ENCODE assay signal across 8 cellular contexts in genomic region chrX:111095974-111096870, GRCh38. TPM values are rescaled to one million over a fixed set of nuclear protein-coding genes. Genes with fewer than 3 reads are reported as not detected.
DNase-seq lines count a peak whose midpoint lies in the region; ATAC-seq and TF ChIP-seq lines count a peak whose summit lies in the region.

Gene PAK3 (plus strand): TSS chrX:111096191. CDS start chrX:111123104, 26,913 bp downstream.

- H3K4me1 ChIP-seq in Caco-2 (no peaks in the 10 kb centered on the region), cardiac muscle cell (ENCODE audit: low read depth) (no peaks in the 10 kb centered on the region), ovary (ENCODE audit: insufficient read depth) (no peaks in the 10 kb centered on the region)

- no peaks in the 10 kb centered on the region for H3K36me3 ChIP-seq in Caco-2 (ENCODE audit: control insufficient read depth, insufficient read depth, low read length)
- H3K36me3 ChIP-seq in cardiac muscle cell = no peaks in the 10 kb centered on the region
- H3K36me3 ChIP-seq in ovary = no peaks in the 10 kb centered on the region

- H3K27ac ChIP-seq in cardiac muscle cell = no peak within 1 kb of the TSS
- H3K27ac ChIP-seq in ovary = peak within 1 kb of the TSS; percentile 80 to 89

- H3K9me3 ChIP-seq in Caco-2 (no peaks in the 10 kb centered on the region), cardiac muscle cell (ENCODE audit: low read depth) (no peaks in the 10 kb centered on the region), ovary (no peaks in the 10 kb centered on the region)

- no peak for TF ChIP-seq CTCF in Caco-2 (IDR thresholded peaks at IDR 0.05; ENCODE audit: insufficient read depth in 1 of 2, low read depth in 1 of 2, low read length in 1 of 2, severe bottlenecking in 1 of 2, unreplicated experiment in 1 of 2)
- no peak for TF ChIP-seq CTCF in HFFc6 (IDR thresholded peaks at IDR 0.05)
- TF ChIP-seq CTCF in cardiac muscle cell (IDR thresholded peaks at IDR 0.05; ENCODE audit: low read depth, low read length) = no peak
- TF ChIP-seq CTCF in ovary (IDR thresholded peaks at IDR 0.05) = no peak

- POLR2A ChIA-PET in Caco-2 (lab: Charles Lee) = no interaction called here

- TF ChIP-seq EP300 in ovary (IDR thresholded peaks at IDR 0.05) = no peak

- H3K27me3 Mint-ChIP-seq in Caco-2 (ENCODE audit: insufficient read depth, unreplicated experiment) (peaks cover 7% of the 10 kb centered on the region), HFFc6 (ENCODE audit: insufficient read depth) (peaks cover 8% of the 10 kb centered on the region)
- H3K27me3 Mint-ChIP-seq in activated naive CD8-positive, alpha-beta T cell treated with anti-CD3 and anti-CD28 coated beads for 36 hours = peaks cover 28% of the 10 kb centered on the region

- CTCF ChIA-PET in Caco-2 (lab: Charles Lee) = interaction anchor here (0.5 kb wide), 1 partner anchor 21 kb away, joined by 4 read pairs; no protein-coding TSS in a partner anchor

- H3K4me3 ChIP-seq in Caco-2 (ENCODE audit: low read depth, low read length) (no peak within 1 kb of the TSS), cardiac muscle cell (peak within 1 kb of the TSS; percentile 73), ovary (peak within 1 kb of the TSS; percentile 47)

- H3K36me3 Mint-ChIP-seq in Caco-2 (ENCODE audit: insufficient read depth, unreplicated experiment) (no peaks in the 10 kb centered on the region), HFFc6 (ENCODE audit: low read depth) (no peaks in the 10 kb centered on the region)
- no peaks in the 10 kb centered on the region for H3K36me3 Mint-ChIP-seq in activated naive CD8-positive, alpha-beta T cell treated with anti-CD3 and anti-CD28 coated beads for 36 hours

- intact Hi-C loops in Caco-2 (cut with micrococcal nuclease; ENCODE audit: unreplicated experiment) = no loop called here
- intact Hi-C loops in ovary (cut with DNase I) = no loop called here

- peak; percentile 73 for TF ChIP-seq POLR2A in ovary (IDR thresholded peaks at IDR 0.05)

- BruUV-seq in Caco-2 (replicated peaks; lab: Mats Ljungman, UMichigan) = no TSS peak

- H3K4me1 Mint-ChIP-seq in Caco-2 (ENCODE audit: low read depth, unreplicated experiment) (no peaks in the 10 kb centered on the region), HFFc6 (ENCODE audit: low read depth) (peaks cover 7% of the 10 kb centered on the region; the same call in 1 of the 2 replicates)
- H3K4me1 Mint-ChIP-seq in activated naive CD8-positive, alpha-beta T cell treated with anti-CD3 and anti-CD28 coated beads for 36 hours = peaks cover 8% of the 10 kb centered on the region

- 15 to 19% (median 19%) methylated on average over 44 to 51 of the region's 51 CpGs for WGBS in ovary, 3 donors

- DNase-seq in Caco-2 (peak in 1 of 2 experiments; percentile 0), HFFc6 (no peak), NCI-H524 (lab: John Stamatoyannopoulos, UW) (peak; percentile 93 to 94), cardiac muscle cell (ENCODE audit: low read depth in 1 of 2, low spot score in 1 of 2) (peak; percentile 57 to 88), ovary (peak; percentile 66 to 78 (median 68)), DMS153 treated with DMSO at 0.1 percent for 48 hours (lab: John Stamatoyannopoulos, UW; ENCODE audit: unreplicated experiment) (no peak)
- peak; percentile 12 for DNase-seq in activated naive CD8-positive, alpha-beta T cell treated with anti-CD3 and anti-CD28 coated beads for 36 hours

- peak within 1 kb of the TSS; percentile 49 for H3K4me3 Mint-ChIP-seq in Caco-2 (ENCODE audit: unreplicated experiment)
- H3K4me3 Mint-ChIP-seq in HFFc6 = peak within 1 kb of the TSS; percentile 76
- H3K4me3 Mint-ChIP-seq in activated naive CD8-positive, alpha-beta T cell treated with anti-CD3 and anti-CD28 coated beads for 36 hours = peak within 1 kb of the TSS; percentile 76

- ATAC-seq in GM21529 (IDR thresholded peaks at IDR 0.05; ENCODE audit: unreplicated experiment) = no peak

- H3K9me3 Mint-ChIP-seq in Caco-2 (ENCODE audit: unreplicated experiment) (no peaks in the 10 kb centered on the region), HFFc6 (no peaks in the 10 kb centered on the region)
- no peaks in the 10 kb centered on the region for H3K9me3 Mint-ChIP-seq in activated naive CD8-positive, alpha-beta T cell treated with anti-CD3 and anti-CD28 coated beads for 36 hours

- H3K27me3 ChIP-seq in Caco-2 (replicated peaks; ENCODE audit: control insufficient read depth, insufficient read depth, low read length) (no peaks in the 10 kb centered on the region), cardiac muscle cell (peaks cover 23% of the 10 kb centered on the region), ovary (no peaks in the 10 kb centered on the region)

- H3K27ac Mint-ChIP-seq in Caco-2 (ENCODE audit: unreplicated experiment) (no peak within 1 kb of the TSS), HFFc6 (no peak within 1 kb of the TSS)
- H3K27ac Mint-ChIP-seq in activated naive CD8-positive, alpha-beta T cell treated with anti-CD3 and anti-CD28 coated beads for 36 hours = no peak within 1 kb of the TSS

RNA-seq across cellular contexts. Expression of gene PAK3, which starts in this region (rescaled TPM):
- not detected in 2 replicates for total RNA-seq in Caco-2 (2022)
- total RNA-seq in HFFc6 (2021; fragmentation: NEBNext Ultra II Directional; extraction: Animal tissue kit (Norgen Biotek cat#: 25700)) = not detected
- total RNA-seq in activated naive CD8-positive, alpha-beta T cell treated with anti-CD3 and anti-CD28 coated beads for 36 hours = under 1 TPM in 1 of 2 experiments, not detected in 1; 0.62 TPM
- total RNA-seq in cardiac muscle cell = 2.1 and 3.3 TPM in 2 replicates
- polyA plus RNA-seq in cardiac muscle cell = 4.7 TPM in 2 replicates
- total RNA-seq in ovary = 10 to 100 TPM in 2 of 7 donors, 1 to 10 TPM in 5; 1.5 to 15.8 (median 7.5) TPM
- 1 to 10 TPM in 1 of 2 donors, under 1 TPM in 1; 0.61 to 1.5 TPM for polyA plus RNA-seq in ovary

Comparison
In these comparisons a context has a peak if more than half of its experiments do, and no peak if none do; other contexts are left out.
1. Peak in DNase-seq in activated naive CD8-positive, alpha-beta T cell treated with anti-CD3 and anti-CD28 coated beads for 36 hours; RNA of the gene not detected or under 1 TPM.
2. DNase-seq: peak in NCI-H524 (2 of 2), cardiac muscle cell (2 of 2) and ovary (5 of 5); none in HFFc6 (single experiment) and DMS153 treated with DMSO at 0.1 percent for 48 hours (single experiment).
3. Peak in every context shown above with its lines, with median percentiles within 50 percentile points of each other: H3K4me3 Mint-ChIP-seq.